ENCODE assay signal across 9 cellular contexts in genomic region chr17:37047631-37048104, GRCh38.
DNase-seq lines count a peak whose midpoint lies in the region; ATAC-seq, FAIRE-seq and TF ChIP-seq lines count a peak whose summit lies in the region.
"Had no signal": no experiment of that assay in that cellular context is flagged by ENCODE, and none has a peak within 500 bp of the region (broad histone marks: within the 10 kb centered on the region; RNA-seq: fewer than 3 reads in every experiment).

No MANE protein-coding gene starts in this region.

- no peaks in the 10 kb centered on the region for H3K9me3 ChIP-seq in right atrium auricular region

- TF ChIP-seq CTCF in right atrium auricular region (IDR thresholded peaks at IDR 0.05) (peak; percentile 61 to 91), retinal pigment epithelial cell (conservative IDR thresholded peaks at IDR 0.05; ENCODE audit: low read depth, low read length) (peak; percentile 93)

- H3K27ac ChIP-seq in right atrium auricular region, result no peak overlapping the region
- H3K27ac ChIP-seq: skin epidermis had no signal

- peaks cover 7% of the 10 kb centered on the region for H3K36me3 Mint-ChIP-seq in T-helper 2 cell treated with Interferon-gamma antibody and Interleukin-4, amounts not matched to agents 5 μg/mL and 100 μg/mL, for 36 hours (ENCODE audit: low read depth)

- FAIRE-seq in GM12892 (lab: Jason Lieb, UNC), result no peak

- peak overlapping the region; percentile 28 for H3K27ac Mint-ChIP-seq in T-helper 2 cell treated with Interferon-gamma antibody and Interleukin-4, amounts not matched to agents 5 μg/mL and 100 μg/mL, for 36 hours

- H3K9me3 Mint-ChIP-seq in T-helper 2 cell treated with Interferon-gamma antibody and Interleukin-4, amounts not matched to agents 5 μg/mL and 100 μg/mL, for 36 hours, result no peaks in the 10 kb centered on the region

- no peaks in the 10 kb centered on the region for H3K27me3 Mint-ChIP-seq in T-helper 2 cell treated with Interferon-gamma antibody and Interleukin-4, amounts not matched to agents 5 μg/mL and 100 μg/mL, for 36 hours (ENCODE audit: low read depth)

- no peaks in the 10 kb centered on the region for H3K27me3 ChIP-seq in right atrium auricular region

- TF ChIP-seq POLR2A in GM12892 (IDR thresholded peaks at IDR 0.05; ENCODE audit: low read depth, low read length), result no peak

- no peaks in the 10 kb centered on the region for H3K36me3 ChIP-seq in right atrium auricular region

- H3K4me1 ChIP-seq in right atrium auricular region, result no peaks in the 10 kb centered on the region

- DNase-seq in GM12892 (ENCODE audit: insufficient read length) (peak; percentile 53), NCI-H187 (lab: John Stamatoyannopoulos, UW) (peak; percentile 45 to 55), amygdala (lab: John Stamatoyannopoulos, UW) (peak in 55 of 56 donors; percentile 7 to 92 (median 59)), right atrium auricular region (ENCODE audit: low spot score) (peak; percentile 84), retinal pigment epithelial cell (ENCODE audit: low read depth) (peak; percentile 39)
- DNase-seq in T-helper 2 cell treated with Interferon-gamma antibody and Interleukin-4, amounts not matched to agents 5 μg/mL and 100 μg/mL, for 36 hours (ENCODE audit: low spot score), result peak; percentile 69

- no peak overlapping the region for H3K4me3 ChIP-seq in right atrium auricular region
- H3K4me3 ChIP-seq in retinal pigment epithelial cell (ENCODE audit: low read length), result no peak overlapping the region
- H3K4me3 ChIP-seq: skin epidermis had no signal

- H3K4me1 Mint-ChIP-seq in T-helper 2 cell treated with Interferon-gamma antibody and Interleukin-4, amounts not matched to agents 5 μg/mL and 100 μg/mL, for 36 hours (ENCODE audit: low read depth), result peaks cover 8% of the 10 kb centered on the region

- no peak for ATAC-seq in GM19023 (IDR thresholded peaks at IDR 0.05; ENCODE audit: unreplicated experiment)
- ATAC-seq in GM21723 (IDR thresholded peaks at IDR 0.05; ENCODE audit: unreplicated experiment), result no peak

- no peak overlapping the region for H3K4me3 Mint-ChIP-seq in T-helper 2 cell treated with Interferon-gamma antibody and Interleukin-4, amounts not matched to agents 5 μg/mL and 100 μg/mL, for 36 hours
